In the genomic region with DNA sequence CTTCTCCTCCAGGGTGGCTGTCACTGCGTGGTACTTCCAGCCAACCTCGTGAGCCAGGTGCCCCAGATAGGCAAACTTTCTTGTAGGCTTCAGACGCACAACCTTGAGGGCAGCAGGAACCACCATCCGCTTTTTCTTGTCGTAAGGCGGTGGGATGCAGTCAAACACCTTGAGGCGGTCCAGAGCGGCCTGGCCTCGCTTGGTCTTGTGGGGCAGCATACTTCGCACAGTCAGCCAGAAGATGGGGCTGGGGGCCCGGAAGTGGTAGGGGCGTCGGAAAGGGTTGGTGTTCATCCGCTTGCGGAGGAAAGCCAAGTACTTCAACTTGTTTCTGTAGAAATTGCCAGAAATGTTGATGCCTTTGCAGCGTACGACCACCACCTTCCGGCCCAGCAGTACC, we compare ENCODE assay signal across 30 cellular contexts.
"Had no signal": no experiment of that assay in that cellular context is flagged by ENCODE, and none has a peak within 500 bp of the region (broad histone marks: within the 10 kb centered on the region; RNA-seq: fewer than 3 reads in every experiment).

No MANE protein-coding gene starts in this region.

- H3K9me3 Mint-ChIP-seq: activated naive CD4-positive, alpha-beta T cell treated with anti-CD3 and anti-CD28 coated beads for 36 hours; activated T-cell treated with anti-CD3 and anti-CD28 coated beads, Interleukin-2, amount 50 U/mL, for 4 hours; activated T-helper 17 cell treated with anti-CD3 and anti-CD28 coated beads, Interleukin-2, amount 50 U/mL, for 72 hours; dendritic cell treated with granulocyte-macrophage colony-stimulating factor and Interleukin-4, amounts not matched to agents 40 ng/mL and 50 ng/mL, for 4 days; endodermal cell; T-helper 2 cell treated with Interferon-gamma antibody and Interleukin-4, amounts not matched to agents 5 μg/mL and 100 μg/mL, for 36 hours had no signal

- H3K36me3 ChIP-seq: adrenal gland had no signal

- H3K4me3 Mint-ChIP-seq: activated CD8-positive, alpha-beta T cell treated with anti-CD3 and anti-CD28 coated beads for 36 hours; activated naive CD4-positive, alpha-beta T cell treated with anti-CD3 and anti-CD28 coated beads for 36 hours; activated naive CD4-positive, alpha-beta T cell treated with anti-CD3 and anti-CD28 coated beads, Interleukin-2, amount 50 U/mL, for 24 hours; activated naive CD8-positive, alpha-beta T cell treated with anti-CD3 and anti-CD28 coated beads for 36 hours; activated naive CD8-positive, alpha-beta T cell treated with anti-CD3 and anti-CD28 coated beads, Interleukin-2, amount 50 U/mL, for 24 hours; activated T-cell treated with anti-CD3 and anti-CD28 coated beads, Interleukin-2, amount 50 U/mL, for 4 hours; activated T-helper 17 cell treated with anti-CD3 and anti-CD28 coated beads, Interleukin-2, amount 50 U/mL, for 72 hours; dendritic cell treated with granulocyte-macrophage colony-stimulating factor and Interleukin-4, amounts not matched to agents 40 ng/mL and 50 ng/mL, for 4 days; endodermal cell; T-helper 17 cell; T-helper 2 cell treated with Interferon-gamma antibody and Interleukin-4, amounts not matched to agents 5 μg/mL and 100 μg/mL, for 36 hours had no signal

- ATAC-seq: activated CD4-positive, CD25-positive, alpha-beta regulatory T cell treated with anti-CD3 and anti-CD28 coated beads, Interleukin-2, amount 50 U/mL, for 24 hours; activated CD8-positive, alpha-beta T cell treated with anti-CD3 and anti-CD28 coated beads for 36 hours; activated naive CD8-positive, alpha-beta T cell treated with anti-CD3 and anti-CD28 coated beads, Interleukin-2, amount 50 U/mL, for 24 hours; activated T-cell treated with anti-CD3 and anti-CD28 coated beads, Interleukin-2, amount 50 U/mL, for 4 hours; activated T-helper 17 cell treated with anti-CD3 and anti-CD28 coated beads, Interleukin-2, amount 50 U/mL, for 72 hours; body of pancreas; esophagus mucosa; T-helper 17 cell had no signal

- H3K27me3 Mint-ChIP-seq: activated CD8-positive, alpha-beta T cell treated with anti-CD3 and anti-CD28 coated beads for 36 hours; activated naive CD4-positive, alpha-beta T cell treated with anti-CD3 and anti-CD28 coated beads, Interleukin-2, amount 50 U/mL, for 24 hours; activated naive CD8-positive, alpha-beta T cell treated with anti-CD3 and anti-CD28 coated beads for 36 hours; activated naive CD8-positive, alpha-beta T cell treated with anti-CD3 and anti-CD28 coated beads, Interleukin-2, amount 50 U/mL, for 24 hours; activated T-helper 17 cell treated with anti-CD3 and anti-CD28 coated beads, Interleukin-2, amount 50 U/mL, for 72 hours; dendritic cell treated with granulocyte-macrophage colony-stimulating factor and Interleukin-4, amounts not matched to agents 40 ng/mL and 50 ng/mL, for 4 days; T-helper 17 cell had no signal

- DNase-seq: activated CD4-positive, alpha-beta T cell treated with anti-CD3 and anti-CD28 coated beads for 48 hours; activated CD4-positive, alpha-beta T cell treated with anti-CD3 and anti-CD28 coated beads, Interleukin-2, amount 50 U/mL, for 1 hour; activated CD4-positive, alpha-beta T cell treated with anti-CD3 and anti-CD28 coated beads, Interleukin-2, amount 50 U/mL, for 48 hours; activated CD8-positive, alpha-beta memory T cell treated with anti-CD3 and anti-CD28 coated beads for 24 hours; activated CD8-positive, alpha-beta T cell treated with anti-CD3 and anti-CD28 coated beads for 36 hours; activated effector memory CD4-positive, alpha-beta T cell treated with Interleukin-2 at 50 U/mL for 16 hours; activated gamma-delta T cell treated with Interleukin-2 at 50 U/mL for 16 hours; activated naive CD4-positive, alpha-beta T cell treated with anti-CD3 and anti-CD28 coated beads for 36 hours; activated naive CD8-positive, alpha-beta T cell treated with anti-CD3 and anti-CD28 coated beads for 36 hours; activated naive CD8-positive, alpha-beta T cell treated with anti-CD3 and anti-CD28 coated beads, Interleukin-2, amount 50 U/mL, for 24 hours; activated T-cell treated with anti-CD3 and anti-CD28 coated beads, Interleukin-2, amount 50 U/mL, for 4 hours; adrenal gland; amygdala; body of pancreas; caudate nucleus; cerebellar nuclear complex; dorsolateral prefrontal cortex; effector memory CD4-positive, alpha-beta T cell; endodermal cell; foreskin fibroblast; head of caudate nucleus; T-helper 1 cell; T-helper 17 cell had no signal

- H3K9me3 ChIP-seq: adrenal gland, body of pancreas had no signal

- H3K4me1 Mint-ChIP-seq: activated T-helper 17 cell treated with anti-CD3 and anti-CD28 coated beads, Interleukin-2, amount 50 U/mL, for 72 hours; endodermal cell had no signal

- H3K4me3 ChIP-seq: adrenal gland, body of pancreas, coronary artery, dorsolateral prefrontal cortex had no signal

- H3K27ac Mint-ChIP-seq: activated CD8-positive, alpha-beta T cell treated with anti-CD3 and anti-CD28 coated beads for 36 hours; activated naive CD4-positive, alpha-beta T cell treated with anti-CD3 and anti-CD28 coated beads for 36 hours; activated naive CD4-positive, alpha-beta T cell treated with anti-CD3 and anti-CD28 coated beads, Interleukin-2, amount 50 U/mL, for 24 hours; activated naive CD8-positive, alpha-beta T cell treated with anti-CD3 and anti-CD28 coated beads for 36 hours; activated naive CD8-positive, alpha-beta T cell treated with anti-CD3 and anti-CD28 coated beads, Interleukin-2, amount 50 U/mL, for 24 hours; activated T-helper 17 cell treated with anti-CD3 and anti-CD28 coated beads, Interleukin-2, amount 50 U/mL, for 72 hours; dendritic cell treated with granulocyte-macrophage colony-stimulating factor and Interleukin-4, amounts not matched to agents 40 ng/mL and 50 ng/mL, for 4 days; endodermal cell; T-helper 2 cell treated with Interferon-gamma antibody and Interleukin-4, amounts not matched to agents 5 μg/mL and 100 μg/mL, for 36 hours had no signal

- H3K27me3 ChIP-seq: adrenal gland, body of pancreas, dorsolateral prefrontal cortex had no signal

- H3K27ac ChIP-seq: adrenal gland, body of pancreas, coronary artery, dorsolateral prefrontal cortex had no signal
